Comparison of ENCODE assay signal across 20 cellular contexts in the genomic region with DNA sequence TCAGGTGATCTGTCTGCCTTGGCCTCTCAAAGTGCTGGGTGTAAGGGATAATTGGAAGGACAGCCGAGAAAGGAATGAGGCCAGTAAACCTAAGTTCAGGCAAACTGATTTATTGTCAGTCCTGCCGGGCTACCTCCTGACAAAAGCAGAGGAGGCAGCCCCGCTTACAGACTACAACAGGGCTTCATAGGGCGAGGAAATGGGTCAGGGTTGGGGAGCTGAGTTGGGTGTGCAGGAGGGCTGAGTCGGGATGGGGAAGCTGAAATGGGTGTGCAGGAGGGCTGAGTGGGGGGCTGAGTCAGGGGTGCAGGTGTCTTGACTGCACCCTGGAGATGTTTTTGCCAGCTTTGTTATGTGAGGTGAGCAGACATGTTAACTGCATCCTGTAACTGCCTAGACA.
"Had no signal": no experiment of that assay in that cellular context is flagged by ENCODE, and none has a peak within 500 bp of the region (broad histone marks: within the 10 kb centered on the region; RNA-seq: fewer than 3 reads in every experiment).

No MANE protein-coding gene starts in this region.

- H3K27me3 ChIP-seq: dorsolateral prefrontal cortex, pancreas, right lobe of liver, tibial nerve, upper lobe of right lung, uterus had no signal

- H3K9me3 ChIP-seq: lower lobe of right lung, pancreas, right lobe of liver, tibial nerve, uterus had no signal

- H3K27ac ChIP-seq: dorsolateral prefrontal cortex, lower lobe of right lung, pancreas, right lobe of liver, thoracic aorta, tibial nerve, upper lobe of right lung, uterus had no signal

- H3K36me3 Mint-ChIP-seq: immature natural killer cell; naive thymus-derived CD4-positive, alpha-beta T cell; stimulated activated naive B cell treated with anti-CD40 and anti-IgM and Interleukin-4, amounts not matched to agents 10 μg/mL and 1 μg/mL and 100 μg/mL, for 72 hours had no signal

- H3K27ac Mint-ChIP-seq: immature natural killer cell; naive thymus-derived CD4-positive, alpha-beta T cell; nephron; stimulated activated naive B cell treated with anti-CD40 and anti-IgM and Interleukin-4, amounts not matched to agents 10 μg/mL and 1 μg/mL and 100 μg/mL, for 72 hours; stimulated activated naive CD8-positive, alpha-beta T cell treated with anti-CD3 and anti-CD28 coated beads, Interleukin-15, Interleukin-2, amounts not matched to agents 100 ng/mL and 50 ng/mL, for 24 hours had no signal

- H3K4me1 Mint-ChIP-seq: immature natural killer cell; naive thymus-derived CD4-positive, alpha-beta T cell; nephron; stimulated activated naive B cell treated with anti-CD40 and anti-IgM and Interleukin-4, amounts not matched to agents 10 μg/mL and 1 μg/mL and 100 μg/mL, for 72 hours had no signal

- H3K4me3 ChIP-seq: dorsolateral prefrontal cortex, lower lobe of right lung, pancreas, right lobe of liver, thoracic aorta, tibial nerve, upper lobe of right lung, uterus had no signal

- DNase-seq: dorsolateral prefrontal cortex; effector CD4-positive, alpha-beta T cell; hypothalamus; immature natural killer cell; left ventricle myocardium superior; lower lobe of right lung; naive thymus-derived CD4-positive, alpha-beta T cell; occipital lobe; pancreas; right lobe of liver; small intestine; stimulated activated CD4-positive, alpha-beta T cell treated with anti-CD3 and anti-CD28 coated beads, Interleukin-15, amount 100 ng/mL, for 24 hours; stimulated activated CD4-positive, alpha-beta T cell treated with anti-CD3 and anti-CD28 coated beads, Interleukin-2, amount 100 ng/mL, for 48 hours; stimulated activated naive B cell treated with anti-CD40 and anti-IgM and Interleukin-4, amounts not matched to agents 10 μg/mL and 1 μg/mL and 100 μg/mL, for 72 hours; upper lobe of right lung; uterus had no signal

- H3K4me3 Mint-ChIP-seq: immature natural killer cell; naive thymus-derived CD4-positive, alpha-beta T cell; nephron; stimulated activated naive B cell treated with anti-CD40 and anti-IgM and Interleukin-4, amounts not matched to agents 10 μg/mL and 1 μg/mL and 100 μg/mL, for 72 hours; stimulated activated naive CD8-positive, alpha-beta T cell treated with anti-CD3 and anti-CD28 coated beads, Interleukin-15, Interleukin-2, amounts not matched to agents 100 ng/mL and 50 ng/mL, for 24 hours had no signal

- ATAC-seq: left ventricle myocardium superior; lower lobe of right lung; naive thymus-derived CD4-positive, alpha-beta T cell; pancreas; right lobe of liver; stimulated activated naive B cell treated with anti-CD40 and anti-IgM and Interleukin-4, amounts not matched to agents 10 μg/mL and 1 μg/mL and 100 μg/mL, for 72 hours; upper lobe of right lung had no signal

- H3K27me3 Mint-ChIP-seq: naive thymus-derived CD4-positive, alpha-beta T cell; stimulated activated naive B cell treated with anti-CD40 and anti-IgM and Interleukin-4, amounts not matched to agents 10 μg/mL and 1 μg/mL and 100 μg/mL, for 72 hours; stimulated activated naive CD8-positive, alpha-beta T cell treated with anti-CD3 and anti-CD28 coated beads, Interleukin-15, Interleukin-2, amounts not matched to agents 100 ng/mL and 50 ng/mL, for 24 hours had no signal

- H3K36me3 ChIP-seq: lower lobe of right lung, pancreas, right lobe of liver, thoracic aorta, tibial nerve, upper lobe of right lung, uterus had no signal

- H3K4me1 ChIP-seq: lower lobe of right lung, pancreas, right lobe of liver, tibial nerve, upper lobe of right lung, uterus had no signal
